ENCODE assay signal across 8 cellular contexts in the genomic region with DNA sequence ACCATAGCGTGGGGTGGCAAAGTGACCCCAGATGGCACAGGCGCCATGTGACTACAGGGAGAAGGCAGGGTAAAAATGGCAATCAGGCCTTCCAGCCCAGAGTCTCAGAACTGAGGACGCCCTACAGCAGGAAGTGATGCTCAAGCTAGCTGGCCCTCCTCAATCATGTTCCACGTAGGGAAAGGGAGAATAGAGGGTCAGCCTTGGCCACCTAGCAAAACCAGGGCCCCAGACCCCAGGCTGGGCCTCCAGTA. TPM values are rescaled to one million over a fixed set of nuclear protein-coding genes. Genes with fewer than 3 reads are reported as not detected.
DNase-seq lines count a peak whose midpoint lies in the region; ATAC-seq and TF ChIP-seq lines count a peak whose summit lies in the region.

No MANE protein-coding gene starts in this region.

- peaks cover 14 to 49% of the 10 kb centered on the region in 2 experiments; a peak in 3 of 4 replicates for H3K79me1 ChIP-seq in IMR-90 (ENCODE audit: low read depth in 1 of 2, low read length in 2 of 2)

- H3K36me3 Mint-ChIP-seq in nephron (ENCODE audit: low read depth) = peaks cover 15% of the 10 kb centered on the region

- no peaks in the 10 kb centered on the region for H3K27me3 Mint-ChIP-seq in nephron (ENCODE audit: low read depth)

- H4K20me1 ChIP-seq in BLaER1 (peaks cover 27% of the 10 kb centered on the region; the same call in 1 of the 2 replicates), IMR-90 (ENCODE audit: insufficient read depth, low read length) (peaks cover 6% of the 10 kb centered on the region)

- H3K27ac Mint-ChIP-seq in nephron = peak overlapping the region; percentile 97 to 99 (median 97)

- no TSS peak for BruUV-seq in IMR-90 (replicated peaks; lab: Mats Ljungman, UMichigan)

- no peak for TF ChIP-seq RAD21 in IMR-90 (IDR thresholded peaks at IDR 0.05; ENCODE audit: low read length)

- H4K8ac ChIP-seq in IMR-90 (ENCODE audit: low read depth in 2 of 2, low read length in 2 of 2) = peak overlapping the region; percentile 97 to 100

- peaks cover 73% of the 10 kb centered on the region for H3K36me3 ChIP-seq in BLaER1
- peaks cover 50% of the 10 kb centered on the region for H3K36me3 ChIP-seq in IMR-90 (ENCODE audit: control insufficient read depth, insufficient read depth, low read length)

- H3K18ac ChIP-seq in IMR-90 (ENCODE audit: low read depth, low read length) = peak overlapping the region; percentile 81

- intact Hi-C loops in IMR-90 (cut with micrococcal nuclease) = loop anchor here (2.0 kb wide), 2 partner anchors 15 to 25 kb away; a partner anchor contains a TSS

- peak overlapping the region; percentile 94 for H3K14ac ChIP-seq in IMR-90 (replicated peaks; ENCODE audit: low read depth, low read length)

- H3K4me1 Mint-ChIP-seq in nephron = peaks cover 11% of the 10 kb centered on the region

- no peak for TF ChIP-seq POLR2A in IMR-90 (IDR thresholded peaks at IDR 0.05; ENCODE audit: low read depth, low read length)

- peak overlapping the region; percentile 99 for H2AK5ac ChIP-seq in IMR-90 (ENCODE audit: low read depth, low read length)

- no CpG with 5 or more reads among the region's 4 CpGs for WGBS in IMR-90 (ENCODE audit: extremely low coverage in 2 of 2, insufficient read length in 1 of 2), 2 experiments

- no peaks in the 10 kb centered on the region for H3K27me3 ChIP-seq in BLaER1
- H3K27me3 ChIP-seq in IMR-90 (ENCODE audit: control insufficient read depth, insufficient read depth, low read length) = no peaks in the 10 kb centered on the region

- DNase-seq in IMR-90 = no peak
- no peak for DNase-seq in KBM-7
- no peak for DNase-seq in mucosa of gallbladder (ENCODE audit: low spot score)
- DNase-seq in NCI-H774 (lab: John Stamatoyannopoulos, UW) = no peak
- DNase-seq in EL = no peak

- H4K91ac ChIP-seq in IMR-90 (ENCODE audit: insufficient read depth, low read depth, low read length) = peak overlapping the region; percentile 99

- H2AFZ ChIP-seq in IMR-90 (replicated peaks; ENCODE audit: low read length, poor library complexity) = peak overlapping the region; percentile 97

- H3K4me1 ChIP-seq in BLaER1 (peaks cover 86% of the 10 kb centered on the region), IMR-90 (ENCODE audit: control insufficient read depth, insufficient read depth, low read length) (peaks cover 19% of the 10 kb centered on the region)

- TF ChIP-seq CTCF in IMR-90 (conservative IDR thresholded peaks at IDR 0.05; ENCODE audit: low read depth, low read length) = no peak
- no peak for TF ChIP-seq CTCF in nephron (IDR thresholded peaks at IDR 0.05; ENCODE audit: unreplicated experiment in 3 of 3)

- peak overlapping the region; percentile 95 for H3K4ac ChIP-seq in IMR-90 (ENCODE audit: low read depth, low read length)

- H3K4me3 Mint-ChIP-seq in nephron = peak overlapping the region; percentile 83 to 86 (median 84)

- dilution Hi-C loops in IMR-90 (cut with HindIII; ENCODE audit: low sequenced_read_pairs, unreplicated experiment) = no loop called here

- peak overlapping the region; percentile 64; the same call in 2 of the 3 replicates for H2BK15ac ChIP-seq in IMR-90 (ENCODE audit: low read depth, low read length)

- H3K4me3 ChIP-seq in BLaER1 = peak overlapping the region; percentile 81
- peak overlapping the region; percentile 74; the same call in 1 of the 2 replicates for H3K4me3 ChIP-seq in IMR-90 (ENCODE audit: insufficient read depth, low read depth, low read length)

- no peak for ATAC-seq in IMR-90 (ENCODE audit: low read depth)

- H3K27ac ChIP-seq in BLaER1 (peak overlapping the region; percentile 100), IMR-90 (ENCODE audit: insufficient read depth, low read length) (peak overlapping the region; percentile 94), cingulate gyrus (ENCODE audit: low read depth, low read length) (peak overlapping the region; percentile 87)

- H2BK5ac ChIP-seq in IMR-90 (ENCODE audit: low read depth, low read length, poor library complexity, severe bottlenecking) = peak overlapping the region; percentile 90

- peak overlapping the region; percentile 99 for H3K4me2 ChIP-seq in BLaER1
- peak overlapping the region; percentile 81 for H3K4me2 ChIP-seq in IMR-90 (ENCODE audit: low read depth, low read length)

- H3K9ac ChIP-seq in BLaER1 (peak overlapping the region; percentile 100), IMR-90 (ENCODE audit: low read depth, low read length) (peak overlapping the region; percentile 87)

- POLR2A ChIA-PET in IMR-90 (lab: Charles Lee; ENCODE audit: unreplicated experiment) = interaction anchor here (0.6 to 0.7 kb wide), 2 partner anchors 15 to 44 kb away, joined by 3 to 5 read pairs; a partner anchor contains a TSS

- peak overlapping the region; percentile 58 for H2BK120ac ChIP-seq in IMR-90 (ENCODE audit: low read depth, low read length)

- H2BK20ac ChIP-seq in IMR-90 (ENCODE audit: low read depth, low read length) = peak overlapping the region; percentile 11

- H3K9me1 ChIP-seq in IMR-90 (ENCODE audit: insufficient read depth, low read length) = peaks cover 22% of the 10 kb centered on the region; the same call in 1 of the 2 replicates

- peak overlapping the region; percentile 86; the same call in 1 of the 2 replicates for H3K23ac ChIP-seq in IMR-90 (ENCODE audit: low read depth, low read length)

- CTCF ChIA-PET in IMR-90 (lab: Yijun Ruan, JAX) = interaction anchor here (0.7 to 1.1 kb wide), 4 partner anchors 10 to 29 kb away, joined by 3 to 4 read pairs (median 3); no protein-coding TSS in a partner anchor

- peak overlapping the region; percentile 99 for H2AK9ac ChIP-seq in IMR-90 (replicated peaks; ENCODE audit: low read depth, low read length, poor library complexity)

- H3K9me3 Mint-ChIP-seq in nephron = no peaks in the 10 kb centered on the region

- in situ Hi-C loops in IMR-90 (cut with MboI; ENCODE audit: low sequenced_read_pairs) (no loop called here), KBM-7 (cut with MboI; ENCODE audit: low pct_unique_long_range_greater_than_20kb, low sequenced_read_pairs) (no loop called here)

- peak overlapping the region; percentile 98 for H4K5ac ChIP-seq in IMR-90 (ENCODE audit: low read depth, low read length)

- H3K56ac ChIP-seq in IMR-90 (ENCODE audit: extremely low read depth, insufficient read depth, low read length) = peak overlapping the region; percentile 81

- H3K9me3 ChIP-seq in BLaER1 (no peaks in the 10 kb centered on the region; the same call in 1 of the 2 replicates), IMR-90 (ENCODE audit: control insufficient read depth, insufficient read depth, low read length) (no peaks in the 10 kb centered on the region)

TF ChIP-seq in IMR-90, 13 proteins besides CTCF, POLR2A, EP300 and RAD21:
- no peak for TF ChIP-seq SMC3 (IDR thresholded peaks at IDR 0.05; ENCODE audit: low read depth, low read length)
- no peak for TF ChIP-seq NFE2L2 (IDR thresholded peaks at IDR 0.05; ENCODE audit: low read depth, low read length)
- TF ChIP-seq RFX5 (IDR thresholded peaks at IDR 0.05; ENCODE audit: low read depth, low read length) = no peak
- TF ChIP-seq, protein P1, sequence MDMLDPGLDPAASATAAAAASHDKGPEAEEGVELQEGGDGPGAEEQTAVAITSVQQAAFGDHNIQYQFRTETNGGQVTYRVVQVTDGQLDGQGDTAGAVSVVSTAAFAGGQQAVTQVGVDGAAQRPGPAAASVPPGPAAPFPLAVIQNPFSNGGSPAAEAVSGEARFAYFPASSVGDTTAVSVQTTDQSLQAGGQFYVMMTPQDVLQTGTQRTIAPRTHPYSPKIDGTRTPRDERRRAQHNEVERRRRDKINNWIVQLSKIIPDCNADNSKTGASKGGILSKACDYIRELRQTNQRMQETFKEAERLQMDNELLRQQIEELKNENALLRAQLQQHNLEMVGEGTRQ (IDR thresholded peaks at IDR 0.05; ENCODE audit: low read depth, low read length) = 0 out of 2 replicates have a peak, but pooled peaks have one; percentile 10
TF ChIP-seq in IMR-90: peak in this region for 1.

RNA-seq across cellular contexts. Expression of a gene that starts 1.0 kb away (rescaled TPM):
- 7.3 and 8.1 TPM in 2 replicates for total RNA-seq in IMR-90 (2012; rRNA removed)
- 38.4 and 44.0 TPM in 2 replicates for polyA plus RNA-seq in IMR-90 (2012; rRNA removed)
- polyA plus RNA-seq in IMR-90 (2012; cell fraction: cytosol; rRNA removed) = 31.2 and 35.3 TPM in 2 replicates
- 129 and 331 TPM in 2 replicates for polyA plus RNA-seq in IMR-90 (2012; cell fraction: nucleus; rRNA removed; ENCODE audit: low replicate concordance)
- 80.5 TPM for total RNA-seq in mucosa of gallbladder

RNA-seq across cellular contexts. Expression of a gene that starts 15.2 kb away (rescaled TPM):
- total RNA-seq in IMR-90 (2012; rRNA removed) (7.3 and 7.8 TPM in 2 replicates), mucosa of gallbladder (107 TPM)
- polyA plus RNA-seq in IMR-90 (2012; rRNA removed) = 26.7 and 29.2 TPM in 2 replicates
- 14.4 and 25.5 TPM in 2 replicates for polyA plus RNA-seq in IMR-90 (2012; cell fraction: cytosol; rRNA removed)
- polyA plus RNA-seq in IMR-90 (2012; cell fraction: nucleus; rRNA removed; ENCODE audit: low replicate concordance) = 83.1 and 197 TPM in 2 replicates

RNA-seq across cellular contexts. Expression of a gene that starts 21.9 kb away (rescaled TPM):
- total RNA-seq in IMR-90 (2012; rRNA removed) (23.9 and 26.7 TPM in 2 replicates), mucosa of gallbladder (86.1 TPM)
- polyA plus RNA-seq in IMR-90 (2012; rRNA removed) = 41.8 and 45.8 TPM in 2 replicates
- polyA plus RNA-seq in IMR-90 (2012; cell fraction: cytosol; rRNA removed) = 23.5 and 42.3 TPM in 2 replicates
- polyA plus RNA-seq in IMR-90 (2012; cell fraction: nucleus; rRNA removed; ENCODE audit: low replicate concordance) = 130 and 275 TPM in 2 replicates

Comparison
In these comparisons a context has a peak if more than half of its experiments do, and no peak if none do; other contexts are left out.
1. RNA of a gene that starts 15.2 kb away (total RNA-seq): 107 TPM in mucosa of gallbladder (single experiment); 7.3 to 7.8 TPM in IMR-90; every median in the first group is over 10 times any median in the second.
2. Peak in every context shown above with its lines, with median percentiles within 50 percentile points of each other: H3K27ac ChIP-seq.